1 cellular context compared by ENCODE assay signal in genomic region chr12:53078425-53079225, GRCh38.
A peak's percentile ranks its signal among the peaks of the same experiment; 100 is the strongest.
TF ChIP-seq lines count a peak whose summit lies in the region.

No MANE protein-coding gene starts in this region.

TF ChIP-seq in SK-N-SH, 30 proteins besides CTCF, POLR2A, EP300 and RAD21 (continued from another document):
- TF ChIP-seq USF1 (IDR thresholded peaks at IDR 0.05; ENCODE audit: borderline replicate concordance, low read depth) (peak; percentile 47; the same call in 1 of the 2 replicates), MXI1 (IDR thresholded peaks at IDR 0.05; ENCODE audit: low read depth, low read length) (peak; percentile 92), RXRA (IDR thresholded peaks at IDR 0.05; ENCODE audit: borderline replicate concordance, low read depth) (no peak), FOSL2 (IDR thresholded peaks at IDR 0.05; ENCODE audit: borderline replicate concordance, low read depth) (no peak), NRF1 (IDR thresholded peaks at IDR 0.05; ENCODE audit: low read depth, low read length) (no peak), FOXJ3 (CRISPR knock-in tag; IDR thresholded peaks at IDR 0.05) (no peak)
